ENCODE assay signal across 1 cellular context in genomic region chr1:23673086-23673813, GRCh38.
TF ChIP-seq lines count a peak whose summit lies in the region.

No MANE protein-coding gene starts in this region.

TF ChIP-seq in K562, 482 proteins besides CTCF, POLR2A, EP300 and RAD21 (continued from another document):
- TF ChIP-seq HBP1 (CRISPR knock-in tag; IDR thresholded peaks at IDR 0.05) (no peak), NCOA2 (IDR thresholded peaks at IDR 0.05; ENCODE audit: partially characterized antibody in 2 of 2) (no peak), JUN (IDR thresholded peaks at IDR 0.05; ENCODE audit: borderline replicate concordance, low read depth, low read length) (no peak), JUN (CRISPR knock-in tag; IDR thresholded peaks at IDR 0.05; ENCODE audit: borderline replicate concordance) (no peak), MBD1 (CRISPR knock-in tag; IDR thresholded peaks at IDR 0.05) (no peak), ZNF780A (CRISPR knock-in tag; IDR thresholded peaks at IDR 0.05) (no peak), SMC3 (conservative IDR thresholded peaks at IDR 0.05; ENCODE audit: insufficient read depth, low read depth, low read length) (no peak), FOXK1 (CRISPR knock-in tag; IDR thresholded peaks at IDR 0.05; ENCODE audit: borderline replicate concordance) (no peak), HDAC3 (IDR thresholded peaks at IDR 0.05; ENCODE audit: borderline replicate concordance, partially characterized antibody) (no peak), RREB1 (CRISPR knock-in tag; IDR thresholded peaks at IDR 0.05) (no peak)
